Comparison of ENCODE assay signal across 23 cellular contexts in the genomic region with DNA sequence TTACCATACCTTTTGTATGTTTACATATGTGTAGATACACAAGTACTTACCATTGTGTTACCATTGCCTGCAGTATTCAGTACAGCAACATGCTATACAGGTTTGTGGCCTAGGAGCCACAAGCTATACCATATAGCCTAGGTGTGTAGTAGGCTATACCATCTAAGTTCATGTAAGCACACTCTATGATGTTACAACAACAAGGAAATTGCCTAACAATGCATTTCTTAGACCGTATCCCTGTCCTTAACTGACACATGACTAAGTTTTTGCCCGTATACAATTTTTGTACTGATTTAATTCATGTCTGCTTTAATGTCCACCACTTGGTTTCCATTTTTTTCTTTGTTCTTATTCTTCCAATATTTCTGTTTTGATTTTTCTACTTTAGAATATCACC.
"Had no signal": no experiment of that assay in that cellular context is flagged by ENCODE, and none has a peak within 500 bp of the region (broad histone marks: within the 10 kb centered on the region; RNA-seq: fewer than 3 reads in every experiment).

No MANE protein-coding gene starts in this region.

- H3K4me3 ChIP-seq: esophagus muscularis mucosa, heart right ventricle, left ventricle myocardium inferior, lung, neural progenitor cell, right atrium auricular region, suprapubic skin, tibial artery had no signal

- FAIRE-seq: endothelial cell of umbilical vein had no signal

- ATAC-seq: heart right ventricle, natural killer cell had no signal

- DNase-seq: activated CD4-positive, alpha-beta memory T cell treated with anti-CD3 and anti-CD28 coated beads for 36 hours; activated CD4-positive, alpha-beta T cell treated with anti-CD3 and anti-CD28 coated beads, Interleukin-2, amount 10 ng/mL, durations not matched to agents 24 days and 14 days; activated CD4-positive, CD25-positive, alpha-beta regulatory T cell treated with anti-CD3 and anti-CD28 coated beads, Interleukin-2, amount 50 U/mL, for 72 hours; activated CD8-positive, alpha-beta memory T cell treated with anti-CD3 and anti-CD28 coated beads, Interleukin-2, amount 50 U/mL, for 48 hours; activated gamma-delta T cell treated with Interleukin-2 at 50 U/mL for 16 hours; activated naive CD4-positive, alpha-beta T cell treated with anti-CD3 and anti-CD28 coated beads, Interleukin-2, amount 50 U/mL, for 16 hours; activated T-cell treated with anti-CD3 and anti-CD28 coated beads, Interleukin-2, amount 50 U/mL, for 24 hours; amygdala; central memory CD4-positive, alpha-beta T cell; foreskin melanocyte; heart right ventricle; left ventricle myocardium inferior; mesendoderm; natural killer cell; stimulated activated naive CD4-positive, alpha-beta T cell; T-helper 9 cell; tibial artery had no signal

- H3K4me1 ChIP-seq: neural progenitor cell had no signal

- H3K9me3 ChIP-seq: esophagus muscularis mucosa, heart right ventricle, left ventricle myocardium inferior, right atrium auricular region, suprapubic skin, tibial artery had no signal

- H3K27ac ChIP-seq: esophagus muscularis mucosa, heart right ventricle, left ventricle myocardium inferior, neural progenitor cell, right atrium auricular region, suprapubic skin, tibial artery had no signal

- H3K36me3 ChIP-seq: esophagus muscularis mucosa, heart right ventricle, left ventricle myocardium inferior, neural progenitor cell, right atrium auricular region, suprapubic skin, tibial artery had no signal

- H3K27me3 ChIP-seq: esophagus muscularis mucosa, heart right ventricle, neural progenitor cell, right atrium auricular region, suprapubic skin, tibial artery had no signal
